Comparison of ENCODE assay signal across 8 cellular contexts in genomic region chrX:101462892-101463291, GRCh38. TPM values are rescaled to one million over a fixed set of nuclear protein-coding genes. Genes with fewer than 3 reads are reported as not detected.
A peak's percentile ranks its signal among the peaks of the same experiment; 100 is the strongest.
DNase-seq lines count a peak whose midpoint lies in the region; ATAC-seq, FAIRE-seq and TF ChIP-seq lines count a peak whose summit lies in the region.

No MANE protein-coding gene starts in this region.

- H3K9me3 ChIP-seq in keratinocyte (ENCODE audit: control insufficient read depth, low read depth, low read length): no peaks in the 10 kb centered on the region

- H3K36me3 ChIP-seq in keratinocyte (ENCODE audit: control insufficient read depth in 2 of 2, extremely low read depth in 1 of 2, insufficient read depth in 2 of 2, low read length in 2 of 2): no peaks in the 10 kb centered on the region

- peak; percentile 48 for FAIRE-seq in keratinocyte (lab: Jason Lieb, UNC)

- H3K27ac ChIP-seq in keratinocyte (ENCODE audit: control insufficient read depth, insufficient read depth, low read length): no peak overlapping the region

- ATAC-seq in HG02981 (IDR thresholded peaks at IDR 0.05; ENCODE audit: unreplicated experiment) (no peak), HG03039 (IDR thresholded peaks at IDR 0.05; ENCODE audit: unreplicated experiment) (no peak), HG03457 (IDR thresholded peaks at IDR 0.05; ENCODE audit: unreplicated experiment) (no peak)

- no peak overlapping the region for H3K4me3 ChIP-seq in keratinocyte (ENCODE audit: control insufficient read depth in 2 of 3, extremely low read depth in 1 of 3, insufficient read depth in 2 of 3, low read depth in 1 of 3, low read length in 3 of 3)

- no peaks in the 10 kb centered on the region for H3K9me1 ChIP-seq in keratinocyte (ENCODE audit: control insufficient read depth, extremely low read depth, insufficient read depth, low read length)

- no peaks in the 10 kb centered on the region for H3K4me1 ChIP-seq in keratinocyte (ENCODE audit: control insufficient read depth, extremely low read depth, insufficient read depth, low read length)

- no peaks in the 10 kb centered on the region for H4K20me1 ChIP-seq in keratinocyte (ENCODE audit: control insufficient read depth, extremely low read depth, insufficient read depth, low read length)

- no peak overlapping the region for H3K4me2 ChIP-seq in keratinocyte (ENCODE audit: control insufficient read depth, extremely low read depth, insufficient read depth, low read depth, low read length)

- H3K9ac ChIP-seq in keratinocyte (ENCODE audit: control insufficient read depth, extremely low read depth, insufficient read depth, low read length): no peak overlapping the region

- dilution Hi-C loops in keratinocyte (cut with MboI; ENCODE audit: extremely low pct_ligation_motif_present, low sequenced_read_pairs): no loop called here

- no peaks in the 10 kb centered on the region for H3K79me2 ChIP-seq in keratinocyte (ENCODE audit: control insufficient read depth, insufficient read depth, low read length)

- no peaks in the 10 kb centered on the region for H3K27me3 ChIP-seq in keratinocyte (ENCODE audit: control insufficient read depth, extremely low read depth, insufficient read depth, low read length)

- no peak overlapping the region for H2AFZ ChIP-seq in keratinocyte (ENCODE audit: control insufficient read depth, low read length)

- peak; percentile 4 for DNase-seq in DMS79 treated with DMSO at 0.1 percent for 48 hours (lab: John Stamatoyannopoulos, UW)
- DNase-seq in HPDE6-E6E7 (ENCODE audit: extremely low spot score): peak; percentile 17
- DNase-seq in RPMI8226: peak; percentile 44
- no peak for DNase-seq in keratinocyte (ENCODE audit: low read depth, low spot score)
- DNase-seq in NCI-H226: no peak

- peak; percentile 31 to 42 (median 39) for TF ChIP-seq CTCF in keratinocyte (optimal IDR thresholded peaks at IDR 0.05 in 1 of 3, IDR thresholded peaks at IDR 0.05 in 1 of 3, conservative IDR thresholded peaks at IDR 0.05 in 1 of 3; ENCODE audit: extremely low read depth in 1 of 3, insufficient read depth in 2 of 3, low read length in 3 of 3)

RNA-seq across cellular contexts. Expression of gene ARMCX4, which starts 22.4 kb away (rescaled TPM):
- polyA plus RNA-seq in keratinocyte: 0.31 to 0.37 TPM (median 0.34 TPM) in 3 replicates
- 0.37 TPM for polyA plus RNA-seq in keratinocyte (2011; ENCODE audit: low read depth)
- polyA plus RNA-seq in keratinocyte (2011; cell fraction: cytosol; rRNA removed): 0.17 and 0.67 TPM in 2 replicates
- polyA plus RNA-seq in keratinocyte (2011; cell fraction: nucleus; rRNA removed): 1.2 TPM in 2 replicates
- polyA plus RNA-seq in keratinocyte (2012; ENCODE audit: low replicate concordance): 0.62 and 1.3 TPM in 2 replicates
- polyA minus RNA-seq in keratinocyte: 0.07 to 0.10 TPM in 2 of 3 replicates, not detected in the other
- not detected for polyA minus RNA-seq in keratinocyte (2011; cell fraction: cytosol; rRNA and poly(A)+ RNA removed)
- polyA minus RNA-seq in keratinocyte (2011; cell fraction: nucleus; rRNA and poly(A)+ RNA removed): 0.95 and 3.7 TPM in 2 replicates

RNA-seq across cellular contexts. Expression of gene HNRNPH2, which starts 54.9 kb away (rescaled TPM):
- 47.9 to 73.2 TPM (median 48.4 TPM) in 3 replicates for polyA plus RNA-seq in keratinocyte
- 65.5 TPM for polyA plus RNA-seq in keratinocyte (2011; ENCODE audit: low read depth)
- polyA plus RNA-seq in keratinocyte (2011; cell fraction: cytosol; rRNA removed): 34.2 and 46.6 TPM in 2 replicates
- polyA plus RNA-seq in keratinocyte (2011; cell fraction: nucleus; rRNA removed): 56.6 and 73.3 TPM in 2 replicates
- 70.2 and 71.6 TPM in 2 replicates for polyA plus RNA-seq in keratinocyte (2012; ENCODE audit: low replicate concordance)
- polyA minus RNA-seq in keratinocyte: 7.2 to 40.6 TPM (median 24.9 TPM) in 3 replicates
- polyA minus RNA-seq in keratinocyte (2011; cell fraction: cytosol; rRNA and poly(A)+ RNA removed): 13.2 TPM
- polyA minus RNA-seq in keratinocyte (2011; cell fraction: nucleus; rRNA and poly(A)+ RNA removed): 19.7 and 39.2 TPM in 2 replicates

RNA-seq across cellular contexts. Expression of gene GLA, which starts 55.2 kb away (rescaled TPM):
- 38.3 to 62.1 TPM (median 59.3 TPM) in 3 replicates for polyA plus RNA-seq in keratinocyte
- 27.0 TPM for polyA plus RNA-seq in keratinocyte (2011; ENCODE audit: low read depth)
- polyA plus RNA-seq in keratinocyte (2011; cell fraction: cytosol; rRNA removed): 26.5 and 34.9 TPM in 2 replicates
- polyA plus RNA-seq in keratinocyte (2011; cell fraction: nucleus; rRNA removed): 93.3 and 105 TPM in 2 replicates
- polyA plus RNA-seq in keratinocyte (2012; ENCODE audit: low replicate concordance): 33.5 and 36.1 TPM in 2 replicates
- 17.5 to 28.6 TPM (median 27.8 TPM) in 3 replicates for polyA minus RNA-seq in keratinocyte
- 16.9 TPM for polyA minus RNA-seq in keratinocyte (2011; cell fraction: cytosol; rRNA and poly(A)+ RNA removed)
- polyA minus RNA-seq in keratinocyte (2011; cell fraction: nucleus; rRNA and poly(A)+ RNA removed): 24.1 and 42.8 TPM in 2 replicates

Comparison
In these comparisons a context has a peak if more than half of its experiments do, and no peak if none do; other contexts are left out.
1. DNase-seq: peak in DMS79 treated with DMSO at 0.1 percent for 48 hours (single experiment), HPDE6-E6E7 (single experiment) and RPMI8226 (single experiment); none in keratinocyte (single experiment) and NCI-H226 (single experiment).